In genomic region chr19:48332662-48333466, GRCh38 we compare ENCODE assay signal across 8 cellular contexts. TPM values are rescaled to one million over a fixed set of nuclear protein-coding genes. Genes with fewer than 3 reads are reported as not detected.
A peak's percentile ranks its signal among the peaks of the same experiment; 100 is the strongest.
DNase-seq lines count a peak whose midpoint lies in the region; ATAC-seq, FAIRE-seq and TF ChIP-seq lines count a peak whose summit lies in the region.

No MANE protein-coding gene starts in this region.

- no peak overlapping the region for H3K4me3 ChIP-seq in AG09309 (ENCODE audit: control insufficient read depth, low read depth, low read length)
- H3K4me3 ChIP-seq in keratinocyte (ENCODE audit: control insufficient read depth in 2 of 3, extremely low read depth in 1 of 3, insufficient read depth in 2 of 3, low read depth in 1 of 3, low read length in 3 of 3) = peak overlapping the region; percentile 41 to 86 (median 77)

- H3K27me3 ChIP-seq in keratinocyte (ENCODE audit: control insufficient read depth, extremely low read depth, insufficient read depth, low read length) = no peaks in the 10 kb centered on the region

- DNase-seq in AG09309 (ENCODE audit: low read depth) = peak; percentile 86
- DNase-seq in NCI-H2227 treated with DMSO at 0.1 percent for 48 hours (lab: John Stamatoyannopoulos, UW) = peak; percentile 98
- peak; percentile 88 for DNase-seq in activated CD4-positive, CD25-positive, alpha-beta regulatory T cell treated with anti-CD3 and anti-CD28 coated beads, Interleukin-2, amount 50 U/mL, for 16 hours (ENCODE audit: low read depth, low spot score)
- peak; percentile 99 for DNase-seq in cerebellar cortex (ENCODE audit: low spot score)
- DNase-seq in keratinocyte (ENCODE audit: low read depth, low spot score) = peak; percentile 99
- DNase-seq in stimulated activated CD4-positive, alpha-beta T cell treated with anti-CD3 and anti-CD28 coated beads, Interleukin-12 subunit alpha, Interleukin-12 subunit beta, amount 100 ng/mL, for 48 hours (ENCODE audit: low read depth in 2 of 3, low spot score in 1 of 3) = peak; percentile 78 to 89 (median 81)

- no peaks in the 10 kb centered on the region for H3K9me1 ChIP-seq in keratinocyte (ENCODE audit: control insufficient read depth, extremely low read depth, insufficient read depth, low read length)

- peak overlapping the region; percentile 86 for H3K27ac ChIP-seq in keratinocyte (ENCODE audit: control insufficient read depth, insufficient read depth, low read length)

- H3K9me3 ChIP-seq in keratinocyte (ENCODE audit: control insufficient read depth, low read depth, low read length) = no peaks in the 10 kb centered on the region

- TF ChIP-seq CTCF in AG09309 (IDR thresholded peaks at IDR 0.05; ENCODE audit: control insufficient read depth, insufficient read depth, low read depth, low read length, missing control alignments) = no peak
- no peak for TF ChIP-seq CTCF in keratinocyte (optimal IDR thresholded peaks at IDR 0.05 in 1 of 3, IDR thresholded peaks at IDR 0.05 in 1 of 3, conservative IDR thresholded peaks at IDR 0.05 in 1 of 3; ENCODE audit: extremely low read depth in 1 of 3, insufficient read depth in 2 of 3, low read length in 3 of 3)

- ATAC-seq in GM19023 (IDR thresholded peaks at IDR 0.05; ENCODE audit: unreplicated experiment) = peak; percentile 52
- peak; percentile 69 for ATAC-seq in HG03175 (IDR thresholded peaks at IDR 0.05; ENCODE audit: unreplicated experiment)

- H2AFZ ChIP-seq in keratinocyte (ENCODE audit: control insufficient read depth, low read length) = peak overlapping the region; percentile 71

- dilution Hi-C loops in keratinocyte (cut with MboI; ENCODE audit: extremely low pct_ligation_motif_present, low sequenced_read_pairs) = no loop called here

- H3K9ac ChIP-seq in keratinocyte (ENCODE audit: control insufficient read depth, extremely low read depth, insufficient read depth, low read length) = peak overlapping the region; percentile 80

- no peaks in the 10 kb centered on the region for H4K20me1 ChIP-seq in keratinocyte (ENCODE audit: control insufficient read depth, extremely low read depth, insufficient read depth, low read length)

- peaks cover 0 to 3% of the 10 kb centered on the region in 2 experiments for H3K36me3 ChIP-seq in keratinocyte (ENCODE audit: control insufficient read depth in 2 of 2, extremely low read depth in 1 of 2, insufficient read depth in 2 of 2, low read length in 2 of 2)

- peaks cover 29% of the 10 kb centered on the region for H3K4me1 ChIP-seq in keratinocyte (ENCODE audit: control insufficient read depth, extremely low read depth, insufficient read depth, low read length)

- H3K79me2 ChIP-seq in keratinocyte (ENCODE audit: control insufficient read depth, insufficient read depth, low read length) = no peaks in the 10 kb centered on the region

- H3K4me2 ChIP-seq in keratinocyte (ENCODE audit: control insufficient read depth, extremely low read depth, insufficient read depth, low read depth, low read length) = peak overlapping the region; percentile 98

- FAIRE-seq in keratinocyte (lab: Jason Lieb, UNC) = peak; percentile 89

RNA-seq across cellular contexts. Expression of gene EMP3, which starts 7.5 kb away (rescaled TPM):
- 177 to 217 TPM (median 195 TPM) in 3 replicates for polyA plus RNA-seq in keratinocyte
- polyA plus RNA-seq in keratinocyte (2011; ENCODE audit: low read depth) = 4.2 TPM
- 131 and 187 TPM in 2 replicates for polyA plus RNA-seq in keratinocyte (2011; cell fraction: cytosol; rRNA removed)
- polyA plus RNA-seq in keratinocyte (2011; cell fraction: nucleus; rRNA removed) = 94.4 and 112 TPM in 2 replicates
- 15.0 and 317 TPM in 2 replicates for polyA plus RNA-seq in keratinocyte (2012; ENCODE audit: low replicate concordance)
- 189 to 290 TPM (median 263 TPM) in 3 replicates for polyA minus RNA-seq in keratinocyte
- polyA minus RNA-seq in keratinocyte (2011; cell fraction: cytosol; rRNA and poly(A)+ RNA removed) = 167 TPM
- 45.9 and 46.7 TPM in 2 replicates for polyA minus RNA-seq in keratinocyte (2011; cell fraction: nucleus; rRNA and poly(A)+ RNA removed)

RNA-seq across cellular contexts. Expression of gene TMEM143, which starts 30.9 kb away (rescaled TPM):
- polyA plus RNA-seq in keratinocyte = 2.5 to 2.9 TPM (median 2.7 TPM) in 3 replicates
- 0.89 TPM for polyA plus RNA-seq in keratinocyte (2011; ENCODE audit: low read depth)
- polyA plus RNA-seq in keratinocyte (2011; cell fraction: cytosol; rRNA removed) = 1.4 and 2.9 TPM in 2 replicates
- polyA plus RNA-seq in keratinocyte (2011; cell fraction: nucleus; rRNA removed) = 6.9 and 10.9 TPM in 2 replicates
- polyA plus RNA-seq in keratinocyte (2012; ENCODE audit: low replicate concordance) = 2.1 and 3.1 TPM in 2 replicates
- polyA minus RNA-seq in keratinocyte = 1.7 to 6.5 TPM (median 3.1 TPM) in 3 replicates
- 5.8 TPM for polyA minus RNA-seq in keratinocyte (2011; cell fraction: cytosol; rRNA and poly(A)+ RNA removed)
- polyA minus RNA-seq in keratinocyte (2011; cell fraction: nucleus; rRNA and poly(A)+ RNA removed) = 1.4 and 2.3 TPM in 2 replicates

RNA-seq across cellular contexts. Expression of gene SYNGR4, which starts 31.3 kb away (rescaled TPM):
- not detected in 3 replicates for polyA plus RNA-seq in keratinocyte
- not detected for polyA plus RNA-seq in keratinocyte (2011; ENCODE audit: low read depth)
- polyA plus RNA-seq in keratinocyte (2011; cell fraction: cytosol; rRNA removed) = not detected in 2 replicates
- polyA plus RNA-seq in keratinocyte (2011; cell fraction: nucleus; rRNA removed) = not detected in 2 replicates
- polyA plus RNA-seq in keratinocyte (2012; ENCODE audit: low replicate concordance) = not detected in 2 replicates
- polyA minus RNA-seq in keratinocyte = not detected in 3 replicates
- not detected for polyA minus RNA-seq in keratinocyte (2011; cell fraction: cytosol; rRNA and poly(A)+ RNA removed)
- not detected in 2 replicates for polyA minus RNA-seq in keratinocyte (2011; cell fraction: nucleus; rRNA and poly(A)+ RNA removed)

RNA-seq across cellular contexts. Expression of gene KDELR1, which starts 58.5 kb away (rescaled TPM):
- 84.0 to 183 TPM (median 105 TPM) in 3 replicates for polyA plus RNA-seq in keratinocyte
- 24.2 TPM for polyA plus RNA-seq in keratinocyte (2011; ENCODE audit: low read depth)
- 127 and 139 TPM in 2 replicates for polyA plus RNA-seq in keratinocyte (2011; cell fraction: cytosol; rRNA removed)
- polyA plus RNA-seq in keratinocyte (2011; cell fraction: nucleus; rRNA removed) = 144 and 154 TPM in 2 replicates
- polyA plus RNA-seq in keratinocyte (2012; ENCODE audit: low replicate concordance) = 143 and 191 TPM in 2 replicates
- polyA minus RNA-seq in keratinocyte = 82.0 to 305 TPM (median 87.2 TPM) in 3 replicates
- 83.3 TPM for polyA minus RNA-seq in keratinocyte (2011; cell fraction: cytosol; rRNA and poly(A)+ RNA removed)
- 37.5 and 61.5 TPM in 2 replicates for polyA minus RNA-seq in keratinocyte (2011; cell fraction: nucleus; rRNA and poly(A)+ RNA removed)
